37 cellular contexts compared by ENCODE assay signal in genomic region chr3:147139341-147139740, GRCh38.
"Had no signal": no experiment of that assay in that cellular context is flagged by ENCODE, and none has a peak within 500 bp of the region (broad histone marks: within the 10 kb centered on the region; RNA-seq: fewer than 3 reads in every experiment).

No MANE protein-coding gene starts in this region.

- H3K36me3 ChIP-seq: adrenal gland, brain microvascular endothelial cell, breast epithelium had no signal

- H3K9me3 Mint-ChIP-seq: activated CD4-positive, alpha-beta T cell treated with anti-CD3 and anti-CD28 coated beads, Interleukin-2, amount 10 ng/mL, durations not matched to agents 24 days and 14 days had no signal

- H3K9me3 ChIP-seq: adrenal gland, body of pancreas, breast epithelium had no signal

- ATAC-seq: activated CD8-positive, alpha-beta T cell treated with anti-CD3 and anti-CD28 coated beads for 36 hours; activated naive CD8-positive, alpha-beta T cell treated with anti-CD3 and anti-CD28 coated beads, Interleukin-2, amount 50 U/mL, for 24 hours; activated T-cell treated with anti-CD3 and anti-CD28 coated beads, Interleukin-2, amount 50 U/mL, for 4 hours; activated T-cell treated with anti-CD3 and anti-CD28 coated beads, Interleukin-2, amount 50 U/mL, for 72 hours; activated T-helper 17 cell treated with anti-CD3 and anti-CD28 coated beads, Interleukin-2, amount 50 U/mL, for 72 hours; body of pancreas had no signal

- H3K27me3 ChIP-seq: adrenal gland, body of pancreas, brain microvascular endothelial cell, breast epithelium had no signal

- H3K4me3 Mint-ChIP-seq: activated B cell treated with CpG ODN at 0.5 μM for 24 hours; activated CD4-positive, alpha-beta memory T cell treated with anti-CD3 and anti-CD28 coated beads for 36 hours; activated CD4-positive, alpha-beta T cell treated with anti-CD3 and anti-CD28 coated beads, Interleukin-2, amount 10 ng/mL, durations not matched to agents 24 days and 14 days; activated CD8-positive, alpha-beta T cell treated with anti-CD3 and anti-CD28 coated beads for 36 hours; activated naive CD4-positive, alpha-beta T cell treated with anti-CD3 and anti-CD28 coated beads, Interleukin-2, amount 10 ng/mL, durations not matched to agents 7 days and 5 days; activated naive CD4-positive, alpha-beta T cell treated with anti-CD3 and anti-CD28 coated beads, Interleukin-2, amount 50 U/mL, for 24 hours; activated naive CD8-positive, alpha-beta T cell; activated naive CD8-positive, alpha-beta T cell treated with anti-CD3 and anti-CD28 coated beads, Interleukin-2, amount 10 ng/mL, durations not matched to agents 7 days and 5 days; activated naive CD8-positive, alpha-beta T cell treated with anti-CD3 and anti-CD28 coated beads, Interleukin-2, amount 50 U/mL, for 24 hours; activated T-cell treated with anti-CD3 and anti-CD28 coated beads, Interleukin-2, amount 50 U/mL, for 4 hours; activated T-cell treated with anti-CD3 and anti-CD28 coated beads, Interleukin-2, amount 50 U/mL, for 72 hours; activated T-helper 1 cell treated with anti-CD3 and anti-CD28 coated beads, Interleukin-12 subunit alpha, Interleukin-12 subunit beta, Interleukin-2, Interleukin-4 antibody, amounts not matched to agents 30 ng/mL and 10 ng/mL and 1 ng/mL, durations not matched to agents 14 hours and 24 hours and 36 hours; activated T-helper 17 cell treated with anti-CD3 and anti-CD28 coated beads, Interleukin-2, amount 50 U/mL, for 72 hours; T-helper 1 cell treated with Interleukin-12 subunit alpha and Interleukin-12 subunit beta and Interleukin-4 antibody, amounts not matched to agents 30 μg/mL and 1 μg/mL, for 36 hours; T-helper 2 cell treated with Interferon-gamma antibody and Interleukin-4, amounts not matched to agents 5 μg/mL and 100 μg/mL, for 36 hours had no signal

- H3K27ac Mint-ChIP-seq: activated B cell treated with CpG ODN at 0.5 μM for 24 hours; activated CD4-positive, alpha-beta memory T cell treated with anti-CD3 and anti-CD28 coated beads for 36 hours; activated CD4-positive, alpha-beta T cell treated with anti-CD3 and anti-CD28 coated beads, Interleukin-2, amount 10 ng/mL, durations not matched to agents 24 days and 14 days; activated CD8-positive, alpha-beta T cell treated with anti-CD3 and anti-CD28 coated beads for 36 hours; activated naive CD4-positive, alpha-beta T cell treated with anti-CD3 and anti-CD28 coated beads, Interleukin-2, amount 10 ng/mL, durations not matched to agents 7 days and 5 days; activated naive CD4-positive, alpha-beta T cell treated with anti-CD3 and anti-CD28 coated beads, Interleukin-2, amount 50 U/mL, for 24 hours; activated naive CD8-positive, alpha-beta T cell; activated naive CD8-positive, alpha-beta T cell treated with anti-CD3 and anti-CD28 coated beads, Interleukin-2, amount 10 ng/mL, durations not matched to agents 7 days and 5 days; activated naive CD8-positive, alpha-beta T cell treated with anti-CD3 and anti-CD28 coated beads, Interleukin-2, amount 50 U/mL, for 24 hours; activated T-cell treated with anti-CD3 and anti-CD28 coated beads, Interleukin-2, amount 50 U/mL, for 72 hours; activated T-helper 1 cell treated with anti-CD3 and anti-CD28 coated beads, Interleukin-12 subunit alpha, Interleukin-12 subunit beta, Interleukin-2, Interleukin-4 antibody, amounts not matched to agents 30 ng/mL and 10 ng/mL and 1 ng/mL, durations not matched to agents 14 hours and 24 hours and 36 hours; activated T-helper 17 cell treated with anti-CD3 and anti-CD28 coated beads, Interleukin-2, amount 50 U/mL, for 72 hours; T-helper 1 cell treated with Interleukin-12 subunit alpha and Interleukin-12 subunit beta and Interleukin-4 antibody, amounts not matched to agents 30 μg/mL and 1 μg/mL, for 36 hours; T-helper 2 cell treated with Interferon-gamma antibody and Interleukin-4, amounts not matched to agents 5 μg/mL and 100 μg/mL, for 36 hours had no signal

- H3K4me1 Mint-ChIP-seq: activated B cell treated with CpG ODN at 0.5 μM for 24 hours; activated CD4-positive, alpha-beta T cell treated with anti-CD3 and anti-CD28 coated beads, Interleukin-2, amount 10 ng/mL, durations not matched to agents 24 days and 14 days; activated naive CD4-positive, alpha-beta T cell treated with anti-CD3 and anti-CD28 coated beads, Interleukin-2, amount 10 ng/mL, durations not matched to agents 7 days and 5 days; activated naive CD4-positive, alpha-beta T cell treated with anti-CD3 and anti-CD28 coated beads, Interleukin-2, amount 50 U/mL, for 24 hours; activated naive CD8-positive, alpha-beta T cell treated with anti-CD3 and anti-CD28 coated beads, Interleukin-2, amount 10 ng/mL, durations not matched to agents 7 days and 5 days; activated naive CD8-positive, alpha-beta T cell treated with anti-CD3 and anti-CD28 coated beads, Interleukin-2, amount 50 U/mL, for 24 hours; activated T-helper 17 cell treated with anti-CD3 and anti-CD28 coated beads, Interleukin-2, amount 50 U/mL, for 72 hours had no signal

- H3K4me1 ChIP-seq: adrenal gland, body of pancreas, breast epithelium had no signal

- H3K4me3 ChIP-seq: adrenal gland, body of pancreas, breast epithelium had no signal

- DNase-seq: activated B cell treated with CpG ODN at 0.5 μM for 24 hours; activated CD4-positive, alpha-beta memory T cell treated with anti-CD3 and anti-CD28 coated beads for 36 hours; activated CD4-positive, alpha-beta T cell treated with anti-CD3 and anti-CD28 coated beads for 4 hours; activated CD4-positive, alpha-beta T cell treated with anti-CD3 and anti-CD28 coated beads, Interleukin-2, amount 10 ng/mL, durations not matched to agents 24 days and 14 days; activated CD4-positive, alpha-beta T cell treated with anti-CD3 and anti-CD28 coated beads, Interleukin-2, amount 50 U/mL, for 1 hour; activated CD4-positive, alpha-beta T cell treated with anti-CD3 and anti-CD28 coated beads, Interleukin-2, amount 50 U/mL, for 4 hours; activated CD4-positive, CD25-positive, alpha-beta regulatory T cell treated with anti-CD3 and anti-CD28 coated beads, Interleukin-2, amount 50 U/mL, for 72 hours; activated CD8-positive, alpha-beta memory T cell treated with anti-CD3 and anti-CD28 coated beads, Interleukin-2, amount 50 U/mL, for 4 hours; activated CD8-positive, alpha-beta T cell treated with anti-CD3 and anti-CD28 coated beads for 36 hours; activated effector memory CD4-positive, alpha-beta T cell treated with anti-CD3 and anti-CD28 coated beads, Interleukin-2, amount 50 U/mL, for 16 hours; activated naive CD4-positive, alpha-beta T cell treated with anti-CD3 and anti-CD28 coated beads, Interleukin-2, amount 10 ng/mL, durations not matched to agents 7 days and 5 days; activated naive CD4-positive, alpha-beta T cell treated with Interleukin-2 at 50 U/mL for 16 hours; activated naive CD8-positive, alpha-beta T cell treated with anti-CD3 and anti-CD28 coated beads, Interleukin-2, amount 10 ng/mL, durations not matched to agents 7 days and 5 days; activated naive CD8-positive, alpha-beta T cell treated with anti-CD3 and anti-CD28 coated beads, Interleukin-2, amount 50 U/mL, for 24 hours; activated T-cell treated with anti-CD3 and anti-CD28 coated beads for 4 hours; activated T-cell treated with anti-CD3 and anti-CD28 coated beads, Interleukin-2, amount 50 U/mL, for 1 hour; activated T-cell treated with anti-CD3 and anti-CD28 coated beads, Interleukin-2, amount 50 U/mL, for 4 hours; activated T-cell treated with anti-CD3 and anti-CD28 coated beads, Interleukin-2, amount 50 U/mL, for 72 hours; adrenal gland; amniotic stem cell; aorta; body of pancreas; brain microvascular endothelial cell; central memory CD4-positive, alpha-beta T cell; cerebellar nuclear complex; SW 1271; T-helper 1 cell; T-helper 2 cell; T-helper 9 cell had no signal

- H3K36me3 Mint-ChIP-seq: activated CD4-positive, alpha-beta memory T cell treated with anti-CD3 and anti-CD28 coated beads for 36 hours; activated naive CD4-positive, alpha-beta T cell treated with anti-CD3 and anti-CD28 coated beads, Interleukin-2, amount 10 ng/mL, durations not matched to agents 7 days and 5 days; activated naive CD4-positive, alpha-beta T cell treated with anti-CD3 and anti-CD28 coated beads, Interleukin-2, amount 50 U/mL, for 24 hours; activated naive CD8-positive, alpha-beta T cell; activated naive CD8-positive, alpha-beta T cell treated with anti-CD3 and anti-CD28 coated beads, Interleukin-2, amount 10 ng/mL, durations not matched to agents 7 days and 5 days had no signal

- H3K27ac ChIP-seq: adrenal gland, body of pancreas, brain microvascular endothelial cell, breast epithelium, VCaP had no signal

- H3K27me3 Mint-ChIP-seq: activated B cell treated with CpG ODN at 0.5 μM for 24 hours; activated CD4-positive, alpha-beta memory T cell treated with anti-CD3 and anti-CD28 coated beads for 36 hours; activated CD4-positive, alpha-beta T cell treated with anti-CD3 and anti-CD28 coated beads, Interleukin-2, amount 10 ng/mL, durations not matched to agents 24 days and 14 days; activated CD8-positive, alpha-beta T cell treated with anti-CD3 and anti-CD28 coated beads for 36 hours; activated naive CD4-positive, alpha-beta T cell treated with anti-CD3 and anti-CD28 coated beads, Interleukin-2, amount 10 ng/mL, durations not matched to agents 7 days and 5 days; activated naive CD4-positive, alpha-beta T cell treated with anti-CD3 and anti-CD28 coated beads, Interleukin-2, amount 50 U/mL, for 24 hours; activated naive CD8-positive, alpha-beta T cell; activated naive CD8-positive, alpha-beta T cell treated with anti-CD3 and anti-CD28 coated beads, Interleukin-2, amount 10 ng/mL, durations not matched to agents 7 days and 5 days; activated naive CD8-positive, alpha-beta T cell treated with anti-CD3 and anti-CD28 coated beads, Interleukin-2, amount 50 U/mL, for 24 hours; activated T-helper 17 cell treated with anti-CD3 and anti-CD28 coated beads, Interleukin-2, amount 50 U/mL, for 72 hours had no signal
